ENCODE assay signal across 19 cellular contexts in genomic region chr5:56699588-56699987, GRCh38.
DNase-seq lines count a peak whose midpoint lies in the region; ATAC-seq and TF ChIP-seq lines count a peak whose summit lies in the region.
"Had no signal": no experiment of that assay in that cellular context is flagged by ENCODE, and none has a peak within 500 bp of the region (broad histone marks: within the 10 kb centered on the region; RNA-seq: fewer than 3 reads in every experiment).

No MANE protein-coding gene starts in this region.

- TF ChIP-seq CTCF in OCI-LY1 (IDR thresholded peaks at IDR 0.05; ENCODE audit: low read length), result no peak

- H3F3A ChIP-seq in OCI-LY1 (ENCODE audit: insufficient read depth, low read length), result no peaks in the 10 kb centered on the region

- H3K27ac ChIP-seq in BLaER1 treated with 17β-estradiol and CSF1 and Interleukin-3, amounts not matched to agents 10 nM and 100 nM, result peak overlapping the region in 8 of 11 experiments; percentile 65 to 85 (median 76); a peak in 17 of 22 replicates
- peak overlapping the region; percentile 90 for H3K27ac ChIP-seq in OCI-LY1 (ENCODE audit: low read depth, low read length, poor library complexity, severe bottlenecking)
- H3K27ac ChIP-seq: thyroid gland had no signal

- H2AFZ ChIP-seq in OCI-LY1 (ENCODE audit: low read length), result no peak overlapping the region

- H3K9ac ChIP-seq in BLaER1 treated with 17β-estradiol and CSF1 and Interleukin-3, amounts not matched to agents 10 nM and 100 nM, result peak overlapping the region in 10 of 11 experiments; percentile 1 to 79 (median 64); a peak in 14 of 22 replicates
- H3K9ac ChIP-seq in OCI-LY1 (ENCODE audit: low read length), result peak overlapping the region; percentile 5; the same call in 1 of the 2 replicates

- no peaks in the 10 kb centered on the region for H3K9me3 Mint-ChIP-seq in memory B cell
- H3K9me3 Mint-ChIP-seq: activated CD8-positive, alpha-beta T cell treated with anti-CD3 and anti-CD28 coated beads for 36 hours; central memory CD8-positive, alpha-beta T cell; effector memory CD8-positive, alpha-beta T cell; natural killer cell treated with Interleukin-12 subunit alpha and Interleukin-12 subunit beta and Interleukin-15 and Interleukin-18, amount 100 ng/mL, for 72 hours; stimulated activated effector memory CD8-positive, alpha-beta T cell treated with anti-CD3 and anti-CD28 coated beads, Interleukin-12 subunit alpha, Interleukin-12 subunit beta, amount 100 ng/mL, for 72 hours had no signal

- DNase-seq in COR-L47 (lab: John Stamatoyannopoulos, UW), result peak; percentile 24
- DNase-seq in memory B cell (ENCODE audit: low spot score in 2 of 2), result no peak
- DNase-seq in NCI-H510A (lab: John Stamatoyannopoulos, UW), result no peak
- DNase-seq: activated CD8-positive, alpha-beta T cell treated with anti-CD3 and anti-CD28 coated beads for 36 hours; amniotic stem cell; BE2C; DMS79; effector memory CD8-positive, alpha-beta T cell; mammary epithelial cell; NCI-H526 treated with DMSO at 0.1 percent for 48 hours; thyroid gland had no signal

- H3K9me2 ChIP-seq in OCI-LY1 (ENCODE audit: low read depth, low read length), result no peaks in the 10 kb centered on the region

- H3K27ac Mint-ChIP-seq in memory B cell, result peak overlapping the region; percentile 82
- H3K27ac Mint-ChIP-seq: activated CD8-positive, alpha-beta T cell treated with anti-CD3 and anti-CD28 coated beads for 36 hours; effector memory CD8-positive, alpha-beta T cell; natural killer cell treated with Interleukin-12 subunit alpha and Interleukin-12 subunit beta and Interleukin-15 and Interleukin-18, amount 100 ng/mL, for 72 hours; stimulated activated effector memory CD8-positive, alpha-beta T cell treated with anti-CD3 and anti-CD28 coated beads, Interleukin-12 subunit alpha, Interleukin-12 subunit beta, amount 100 ng/mL, for 72 hours had no signal

- no peaks in the 10 kb centered on the region for H4K20me1 ChIP-seq in BLaER1 treated with 17β-estradiol and CSF1 and Interleukin-3, amounts not matched to agents 10 nM and 100 nM
- no peaks in the 10 kb centered on the region for H4K20me1 ChIP-seq in OCI-LY1 (ENCODE audit: insufficient read depth, low read length)

- H3K79me2 ChIP-seq in OCI-LY1 (ENCODE audit: insufficient read depth, low read length), result no peaks in the 10 kb centered on the region

- no peaks in the 10 kb centered on the region for H3K27me3 Mint-ChIP-seq in memory B cell

- no peaks in the 10 kb centered on the region for H3K36me3 ChIP-seq in BLaER1 treated with 17β-estradiol and CSF1 and Interleukin-3, amounts not matched to agents 10 nM and 100 nM
- no peaks in the 10 kb centered on the region for H3K36me3 ChIP-seq in OCI-LY1 (ENCODE audit: insufficient read depth, low read length)
- H3K36me3 ChIP-seq: BE2C, thyroid gland had no signal

- no peak overlapping the region for H3K4me3 Mint-ChIP-seq in memory B cell
- H3K4me3 Mint-ChIP-seq: activated CD8-positive, alpha-beta T cell treated with anti-CD3 and anti-CD28 coated beads for 36 hours; central memory CD8-positive, alpha-beta T cell; effector memory CD8-positive, alpha-beta T cell; natural killer cell treated with Interleukin-12 subunit alpha and Interleukin-12 subunit beta and Interleukin-15 and Interleukin-18, amount 100 ng/mL, for 72 hours; stimulated activated effector memory CD8-positive, alpha-beta T cell treated with anti-CD3 and anti-CD28 coated beads, Interleukin-12 subunit alpha, Interleukin-12 subunit beta, amount 100 ng/mL, for 72 hours had no signal

- no peaks in the 10 kb centered on the region for H3K27me3 ChIP-seq in BLaER1 treated with 17β-estradiol and CSF1 and Interleukin-3, amounts not matched to agents 10 nM and 100 nM
- H3K27me3 ChIP-seq in OCI-LY1 (ENCODE audit: insufficient read depth, low read length), result no peaks in the 10 kb centered on the region
- H3K27me3 ChIP-seq: BE2C, thyroid gland had no signal

- H3K36me3 Mint-ChIP-seq in memory B cell, result no peaks in the 10 kb centered on the region
- H3K36me3 Mint-ChIP-seq: natural killer cell treated with Interleukin-12 subunit alpha and Interleukin-12 subunit beta and Interleukin-15 and Interleukin-18, amount 100 ng/mL, for 72 hours; stimulated activated effector memory CD8-positive, alpha-beta T cell treated with anti-CD3 and anti-CD28 coated beads, Interleukin-12 subunit alpha, Interleukin-12 subunit beta, amount 100 ng/mL, for 72 hours had no signal

- ATAC-seq in memory B cell (ENCODE audit: low read depth) (no peak), HG02884 (IDR thresholded peaks at IDR 0.05; ENCODE audit: unreplicated experiment) (no peak), GM18870 (IDR thresholded peaks at IDR 0.05; ENCODE audit: unreplicated experiment) (no peak)
- ATAC-seq: activated CD8-positive, alpha-beta T cell treated with anti-CD3 and anti-CD28 coated beads for 36 hours; effector memory CD8-positive, alpha-beta T cell; natural killer cell treated with Interleukin-12 subunit alpha and Interleukin-12 subunit beta and Interleukin-15 and Interleukin-18, amount 100 ng/mL, for 72 hours; SK-N-SH treated with all-trans-retinoic acid at 6 μM for 48 hours had no signal

- peaks cover 0 to 14% (median 3%) of the 10 kb centered on the region in 11 experiments; a peak in 5 of 22 replicates for H3K9me3 ChIP-seq in BLaER1 treated with 17β-estradiol and CSF1 and Interleukin-3, amounts not matched to agents 10 nM and 100 nM (replicated peaks in 1 of 11)
- no peaks in the 10 kb centered on the region for H3K9me3 ChIP-seq in OCI-LY1 (ENCODE audit: low read length)
- H3K9me3 ChIP-seq: BE2C, thyroid gland had no signal

- no peak overlapping the region for H3K4me3 ChIP-seq in BLaER1 treated with 17β-estradiol and CSF1 and Interleukin-3, amounts not matched to agents 10 nM and 100 nM
- H3K4me3 ChIP-seq in OCI-LY1 (ENCODE audit: low read depth, low read length, poor library complexity, severe bottlenecking), result no peak overlapping the region
- H3K4me3 ChIP-seq: thyroid gland had no signal

- peaks cover 44% of the 10 kb centered on the region for H3K4me1 Mint-ChIP-seq in memory B cell

- H3K4me1 ChIP-seq in BLaER1 treated with 17β-estradiol and CSF1 and Interleukin-3, amounts not matched to agents 10 nM and 100 nM, result peaks cover 62 to 87% (median 70%) of the 10 kb centered on the region in 10 experiments
- H3K4me1 ChIP-seq in OCI-LY1 (ENCODE audit: insufficient read depth, low read length, severe bottlenecking), result peaks cover 82% of the 10 kb centered on the region
- H3K4me1 ChIP-seq: BE2C had no signal

- H3K4me2 ChIP-seq in BLaER1 treated with 17β-estradiol and CSF1 and Interleukin-3, amounts not matched to agents 10 nM and 100 nM, result peak overlapping the region; percentile 62 to 86 (median 76)
- no peak overlapping the region; the same call in 1 of the 2 replicates for H3K4me2 ChIP-seq in OCI-LY1 (ENCODE audit: low read length)
